ENCODE assay signal across 1 cellular context in genomic region chr6:32972353-32973143, GRCh38.
TF ChIP-seq lines count a peak whose summit lies in the region.

No MANE protein-coding gene starts in this region.

TF ChIP-seq in HepG2, 621 proteins besides CTCF, POLR2A, EP300 and RAD21 (continued from another document and continues in another):
- TF ChIP-seq ZBED4 (CRISPR knock-in tag; IDR thresholded peaks at IDR 0.05; ENCODE audit: borderline replicate concordance) (no peak), SP5 (CRISPR knock-in tag; IDR thresholded peaks at IDR 0.05; ENCODE audit: borderline replicate concordance, low read depth) (no peak), CBX5 (CRISPR knock-in tag; IDR thresholded peaks at IDR 0.05; ENCODE audit: borderline replicate concordance) (no peak), USF2 (IDR thresholded peaks at IDR 0.05; ENCODE audit: low read depth, low read length) (no peak), USF2 (CRISPR knock-in tag; IDR thresholded peaks at IDR 0.05; ENCODE audit: borderline replicate concordance) (no peak), ZBTB40 (IDR thresholded peaks at IDR 0.05) (no peak), ZBTB40 (CRISPR knock-in tag; IDR thresholded peaks at IDR 0.05) (0 out of 2 replicates have a peak, but pooled peaks have one; percentile 27), ZNF7 (CRISPR knock-in tag; IDR thresholded peaks at IDR 0.05) (no peak), ZNF274 (CRISPR knock-in tag; IDR thresholded peaks at IDR 0.05) (no peak; the same call in 1 of the 2 replicates), ZNF230 (CRISPR knock-in tag; IDR thresholded peaks at IDR 0.05) (no peak), ZNF251 (CRISPR knock-in tag; IDR thresholded peaks at IDR 0.05) (no peak), KLF13 (CRISPR knock-in tag; IDR thresholded peaks at IDR 0.05) (no peak), CBFB (CRISPR knock-in tag; IDR thresholded peaks at IDR 0.05) (no peak; the same call in 1 of the 2 replicates), ZBTB43 (CRISPR knock-in tag; conservative IDR thresholded peaks at IDR 0.05) (no peak), POGK (CRISPR knock-in tag; conservative IDR thresholded peaks at IDR 0.05) (0 out of 2 replicates have a peak, but pooled peaks have one; percentile 51), ZNF605 (CRISPR knock-in tag; IDR thresholded peaks at IDR 0.05) (0 out of 2 replicates have a peak, but pooled peaks have one; percentile 11), ETS1 (CRISPR knock-in tag; IDR thresholded peaks at IDR 0.05) (no peak), ZBTB2 (CRISPR knock-in tag; IDR thresholded peaks at IDR 0.05; ENCODE audit: low read depth) (peak; percentile 39; the same call in 1 of the 2 replicates), ZMAT5 (CRISPR knock-in tag; IDR thresholded peaks at IDR 0.05; ENCODE audit: borderline replicate concordance, low read depth) (no peak), ZBTB25 (CRISPR knock-in tag; IDR thresholded peaks at IDR 0.05) (no peak), YEATS2 (CRISPR knock-in tag; IDR thresholded peaks at IDR 0.05; ENCODE audit: borderline replicate concordance) (peak; percentile 57; the same call in 1 of the 2 replicates), MAFK (conservative IDR thresholded peaks at IDR 0.05 in 1 of 2, IDR thresholded peaks at IDR 0.05 in 1 of 2; ENCODE audit: low read length in 2 of 2) (no peak), BRD4 (CRISPR knock-in tag; IDR thresholded peaks at IDR 0.05) (no peak; the same call in none of the 2 replicates), TEAD2 (CRISPR knock-in tag; IDR thresholded peaks at IDR 0.05) (no peak), ZSCAN29 (CRISPR knock-in tag; conservative IDR thresholded peaks at IDR 0.05) (no peak), KDM1A (CRISPR knock-in tag; IDR thresholded peaks at IDR 0.05) (no peak), ZNF75D (CRISPR knock-in tag; IDR thresholded peaks at IDR 0.05; ENCODE audit: borderline replicate concordance) (no peak), CREB3 (CRISPR knock-in tag; IDR thresholded peaks at IDR 0.05) (no peak), YY1 (IDR thresholded peaks at IDR 0.05; ENCODE audit: insufficient read depth, insufficient replicate concordance, low read depth, low read length) (peak; percentile 87), THAP11 (CRISPR knock-in tag; IDR thresholded peaks at IDR 0.05) (no peak)
